18 cellular contexts compared by ENCODE assay signal in genomic region chr4:85688055-85688740, GRCh38.
DNase-seq lines count a peak whose midpoint lies in the region; ATAC-seq, FAIRE-seq and TF ChIP-seq lines count a peak whose summit lies in the region.
"Had no signal": no experiment of that assay in that cellular context is flagged by ENCODE, and none has a peak within 500 bp of the region (broad histone marks: within the 10 kb centered on the region; RNA-seq: fewer than 3 reads in every experiment).

No MANE protein-coding gene starts in this region.

- H3K27ac ChIP-seq in OCI-LY3 (ENCODE audit: low read length): peak overlapping the region; percentile 52
- H3K27ac ChIP-seq: BLaER1 treated with 17β-estradiol and CSF1 and Interleukin-3, amounts not matched to agents 10 nM and 100 nM had no signal

- intact Hi-C loops in CD14-positive monocyte (cut with micrococcal nuclease): no loop called here

- CTCF ChIA-PET in activated CD4-positive, alpha-beta T cell treated with anti-CD3 and anti-CD28 coated beads, Interleukin-2, amount 10 ng/mL, durations not matched to agents 7 days and 5 days (lab: Charles Lee): no interaction called here

- H3K9ac ChIP-seq in OCI-LY3 (ENCODE audit: low read length): peak overlapping the region; percentile 17; the same call in 1 of the 2 replicates
- H3K9ac ChIP-seq: BLaER1 treated with 17β-estradiol and CSF1 and Interleukin-3, amounts not matched to agents 10 nM and 100 nM had no signal

- DNase-seq in CD14-positive monocyte (ENCODE audit: low spot score) (no peak), GM19238 (ENCODE audit: insufficient read length, low spot score) (no peak)
- no peak for DNase-seq in activated CD4-positive, alpha-beta T cell treated with anti-CD3 and anti-CD28 coated beads, Interleukin-2, amount 10 ng/mL, durations not matched to agents 7 days and 5 days
- DNase-seq: 8988T; AML-193; Calu3; CD4-positive, alpha-beta T cell; DMS 273 treated with DMSO at 0.1 percent for 48 hours; GOT3; H9; IMR-90; KG1 had no signal

- no peak for TF ChIP-seq CTCF in OCI-LY3 (IDR thresholded peaks at IDR 0.05; ENCODE audit: low read depth, low read length)
- TF ChIP-seq CTCF in CD14-positive monocyte (IDR thresholded peaks at IDR 0.05): no peak

- H3K27me3 Mint-ChIP-seq in CD14-positive monocyte (ENCODE audit: low read depth in 3 of 3): peaks cover 0 to 1% (median 0%) of the 10 kb centered on the region in 3 donors
- H3K27me3 Mint-ChIP-seq in activated CD4-positive, alpha-beta T cell treated with anti-CD3 and anti-CD28 coated beads, Interleukin-2, amount 10 ng/mL, durations not matched to agents 7 days and 5 days: no peaks in the 10 kb centered on the region
- H3K27me3 Mint-ChIP-seq: CD4-positive, alpha-beta T cell had no signal

- peak overlapping the region; percentile 19; the same call in 1 of the 2 replicates for H3K4me3 ChIP-seq in OCI-LY3 (ENCODE audit: low read length)
- H3K4me3 ChIP-seq: BLaER1 treated with 17β-estradiol and CSF1 and Interleukin-3, amounts not matched to agents 10 nM and 100 nM had no signal

- H3K4me3 Mint-ChIP-seq in CD14-positive monocyte: no peak overlapping the region
- no peak overlapping the region for H3K4me3 Mint-ChIP-seq in activated CD4-positive, alpha-beta T cell treated with anti-CD3 and anti-CD28 coated beads, Interleukin-2, amount 10 ng/mL, durations not matched to agents 7 days and 5 days
- H3K4me3 Mint-ChIP-seq: CD4-positive, alpha-beta T cell; H9 had no signal

- no peak overlapping the region for H2AFZ ChIP-seq in OCI-LY3 (ENCODE audit: low read depth, low read length)

- peaks cover 4% of the 10 kb centered on the region for H3K4me1 Mint-ChIP-seq in CD14-positive monocyte
- H3K4me1 Mint-ChIP-seq in activated CD4-positive, alpha-beta T cell treated with anti-CD3 and anti-CD28 coated beads, Interleukin-2, amount 10 ng/mL, durations not matched to agents 7 days and 5 days: no peaks in the 10 kb centered on the region
- H3K4me1 Mint-ChIP-seq: H9 had no signal

- no peaks in the 10 kb centered on the region for H3K27me3 ChIP-seq in OCI-LY3 (ENCODE audit: low read depth, low read length)
- H3K27me3 ChIP-seq: BLaER1 treated with 17β-estradiol and CSF1 and Interleukin-3, amounts not matched to agents 10 nM and 100 nM had no signal

- peak overlapping the region; percentile 52 for H3K4me2 ChIP-seq in OCI-LY3 (ENCODE audit: low read length)
- H3K4me2 ChIP-seq: BLaER1 treated with 17β-estradiol and CSF1 and Interleukin-3, amounts not matched to agents 10 nM and 100 nM had no signal

- peaks cover 2 to 19% of the 10 kb centered on the region in 2 donors for H3K36me3 Mint-ChIP-seq in CD14-positive monocyte
- no peaks in the 10 kb centered on the region for H3K36me3 Mint-ChIP-seq in activated CD4-positive, alpha-beta T cell treated with anti-CD3 and anti-CD28 coated beads, Interleukin-2, amount 10 ng/mL, durations not matched to agents 7 days and 5 days (ENCODE audit: low read depth)

- peak; percentile 30 for FAIRE-seq in islet of Langerhans (lab: Jason Lieb, UNC)

- H4K20me1 ChIP-seq in OCI-LY3 (ENCODE audit: insufficient read depth, low read length): no peaks in the 10 kb centered on the region
- H4K20me1 ChIP-seq: BLaER1 treated with 17β-estradiol and CSF1 and Interleukin-3, amounts not matched to agents 10 nM and 100 nM had no signal

- POLR2A ChIA-PET in activated CD4-positive, alpha-beta T cell treated with anti-CD3 and anti-CD28 coated beads, Interleukin-2, amount 10 ng/mL, durations not matched to agents 7 days and 5 days (lab: Charles Lee): no interaction called here

- no peaks in the 10 kb centered on the region for H3K9me3 ChIP-seq in OCI-LY3 (ENCODE audit: insufficient read depth, low read length)

- ATAC-seq in GM18502 (IDR thresholded peaks at IDR 0.05; ENCODE audit: poor library complexity, unreplicated experiment): peak; percentile 56
- peak; percentile 56 for ATAC-seq in GM21529 (IDR thresholded peaks at IDR 0.05; ENCODE audit: unreplicated experiment)
- no peak for ATAC-seq in HG02981 (IDR thresholded peaks at IDR 0.05; ENCODE audit: unreplicated experiment)

- H3K36me3 ChIP-seq in OCI-LY3 (replicated peaks; ENCODE audit: low read depth, low read length): peaks cover 10% of the 10 kb centered on the region
- H3K36me3 ChIP-seq: BLaER1 treated with 17β-estradiol and CSF1 and Interleukin-3, amounts not matched to agents 10 nM and 100 nM had no signal

- H3K27ac Mint-ChIP-seq in CD14-positive monocyte: peak overlapping the region in 1 of 7 donors; percentile 12
- H3K27ac Mint-ChIP-seq in activated CD4-positive, alpha-beta T cell treated with anti-CD3 and anti-CD28 coated beads, Interleukin-2, amount 10 ng/mL, durations not matched to agents 7 days and 5 days: no peak overlapping the region
- H3K27ac Mint-ChIP-seq: CD4-positive, alpha-beta T cell; H9 had no signal

- H3K4me1 ChIP-seq in OCI-LY3 (ENCODE audit: low read length): peaks cover 63% of the 10 kb centered on the region

- H3K79me2 ChIP-seq in OCI-LY3 (ENCODE audit: low read length): peaks cover 70% of the 10 kb centered on the region

- peaks cover 0 to 7% (median 0%) of the 10 kb centered on the region in 7 donors for H3K9me3 Mint-ChIP-seq in CD14-positive monocyte
- H3K9me3 Mint-ChIP-seq in activated CD4-positive, alpha-beta T cell treated with anti-CD3 and anti-CD28 coated beads, Interleukin-2, amount 10 ng/mL, durations not matched to agents 7 days and 5 days: no peaks in the 10 kb centered on the region
- H3K9me3 Mint-ChIP-seq: H9 had no signal
